Comparison of ENCODE assay signal across 8 cellular contexts in the genomic region with DNA sequence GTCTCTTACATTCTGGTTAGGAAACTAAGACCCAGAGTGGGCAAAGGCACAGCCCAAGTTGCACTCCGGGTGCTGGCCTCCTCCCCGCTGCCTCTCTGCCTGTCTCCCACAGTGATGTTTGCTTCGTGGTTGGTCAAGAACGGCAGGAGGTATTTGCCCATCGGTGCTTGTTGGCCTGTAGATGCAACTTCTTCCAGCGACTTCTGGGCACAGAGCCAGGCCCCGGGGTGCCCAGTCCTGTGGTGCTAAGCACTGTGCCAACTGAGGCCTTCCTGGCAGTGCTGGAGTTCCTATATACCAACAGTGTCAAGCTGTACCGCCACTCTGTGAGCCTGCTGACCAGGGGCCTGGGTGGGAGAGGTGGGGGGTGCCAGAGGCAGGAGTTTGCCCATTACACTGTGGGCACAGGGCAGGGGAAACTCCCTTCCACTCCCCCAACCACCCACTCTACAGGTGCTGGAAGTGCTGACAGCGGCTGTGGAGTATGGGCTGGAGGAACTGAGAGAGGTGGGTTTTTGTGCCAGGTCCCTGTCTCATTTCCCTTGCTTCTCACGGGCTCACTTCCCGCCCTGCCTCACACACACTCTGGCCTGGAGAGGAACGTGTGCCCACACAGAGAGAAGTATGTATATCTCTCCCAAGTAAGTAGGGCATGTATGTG. TPM values are rescaled to one million over a fixed set of nuclear protein-coding genes. Genes with fewer than 3 reads are reported as not detected.
DNase-seq lines count a peak whose midpoint lies in the region; ATAC-seq and TF ChIP-seq lines count a peak whose summit lies in the region.

No MANE protein-coding gene starts in this region.

- peaks cover 38% of the 10 kb centered on the region for H3K4me1 Mint-ChIP-seq in Calu3 (ENCODE audit: low read depth, unreplicated experiment)

- peak; percentile 55 for DNase-seq in Calu3
- no peak for DNase-seq in SK-N-MC (ENCODE audit: low read depth, low spot score)
- peak; percentile 64 for DNase-seq in choroid plexus epithelial cell (ENCODE audit: low read depth)
- DNase-seq in NCI-H510A treated with DMSO at 0.1 percent for 48 hours (lab: John Stamatoyannopoulos, UW): no peak
- no peak for DNase-seq in NCI-H1436 (lab: John Stamatoyannopoulos, UW)
- no peak for DNase-seq in NCI-H2171 treated with DMSO at 0.1 percent for 48 hours (lab: John Stamatoyannopoulos, UW)

- H3K27ac ChIP-seq in SK-N-MC (0 out of 2 replicates have a peak overlapping the region, but pooled peaks have one; percentile 12), muscle layer of colon (ENCODE audit: low read depth, low read length) (peak overlapping the region; percentile 99)

- H3K27me3 Mint-ChIP-seq in Calu3 (ENCODE audit: unreplicated experiment): no peaks in the 10 kb centered on the region

- peaks cover 47% of the 10 kb centered on the region for H3K4me1 ChIP-seq in muscle layer of colon (ENCODE audit: insufficient read depth, low read length)

- H3K4me3 Mint-ChIP-seq in Calu3 (ENCODE audit: low read depth, unreplicated experiment): no peak overlapping the region

- H3K9me3 Mint-ChIP-seq in Calu3 (ENCODE audit: low read depth, unreplicated experiment): no peaks in the 10 kb centered on the region

- no peaks in the 10 kb centered on the region for H3K27me3 ChIP-seq in muscle layer of colon (ENCODE audit: control insufficient read depth in 1 of 2, insufficient read depth in 2 of 2, low read length in 2 of 2)

- no peak for ATAC-seq in HG02870 (IDR thresholded peaks at IDR 0.05; ENCODE audit: unreplicated experiment)

- no peak for TF ChIP-seq CTCF in Calu3 (IDR thresholded peaks at IDR 0.05; ENCODE audit: unreplicated experiment)
- no peak for TF ChIP-seq CTCF in choroid plexus epithelial cell (conservative IDR thresholded peaks at IDR 0.05; ENCODE audit: low read depth, low read length)

- BruUV-seq in Calu3 (replicated peaks; lab: Mats Ljungman, UMichigan): no TSS peak

- CTCF ChIA-PET in Calu3 (lab: Charles Lee): no interaction called here

- H3K36me3 Mint-ChIP-seq in Calu3 (ENCODE audit: insufficient read depth, unreplicated experiment): peaks cover 48% of the 10 kb centered on the region

- intact Hi-C loops in Calu3 (cut with micrococcal nuclease; ENCODE audit: unreplicated experiment): no loop called here

- H3K36me3 ChIP-seq in SK-N-MC (ENCODE audit: insufficient read depth, low read length): no peaks in the 10 kb centered on the region
- H3K36me3 ChIP-seq in muscle layer of colon (ENCODE audit: insufficient read depth, low read length): peaks cover 6% of the 10 kb centered on the region

- peak overlapping the region; percentile 17 for H3K9ac ChIP-seq in SK-N-MC (ENCODE audit: insufficient read length)
- peak overlapping the region; percentile 14 for H3K9ac ChIP-seq in muscle layer of colon (ENCODE audit: low read length)

- peak overlapping the region; percentile 18 for H3K27ac Mint-ChIP-seq in Calu3 (ENCODE audit: unreplicated experiment)

- H3K9me3 ChIP-seq in SK-N-MC (ENCODE audit: low read depth, low read length) (no peaks in the 10 kb centered on the region), muscle layer of colon (ENCODE audit: low read length) (no peaks in the 10 kb centered on the region)

- no peak overlapping the region for H3K4me3 ChIP-seq in SK-N-MC
- peak overlapping the region; percentile 53 for H3K4me3 ChIP-seq in choroid plexus epithelial cell (ENCODE audit: low read depth, low read length)
- H3K4me3 ChIP-seq in muscle layer of colon (ENCODE audit: low read depth in 1 of 2, low read length in 2 of 2): peak overlapping the region in 1 of 2 donors; percentile 46

RNA-seq across cellular contexts. Expression of gene BTBD19, which starts 1.9 kb away (rescaled TPM):
- total RNA-seq in Calu3 (2022): 5.2 and 5.9 TPM in 2 replicates

RNA-seq across cellular contexts. Expression of gene DYNLT4, which starts 3.1 kb away (rescaled TPM):
- 0.66 and 0.69 TPM in 2 replicates for total RNA-seq in Calu3 (2022)

RNA-seq across cellular contexts. Expression of gene PLK3, which starts 10.1 kb away (rescaled TPM):
- 15.6 and 17.8 TPM in 2 replicates for total RNA-seq in Calu3 (2022)

RNA-seq across cellular contexts. Expression of gene BEST4, which starts 22.3 kb away (rescaled TPM):
- 0.40 TPM in 1 of 2 replicates, not detected in the other for total RNA-seq in Calu3 (2022)

RNA-seq across cellular contexts. Expression of gene PTCH2, which starts 32.8 kb away (rescaled TPM):
- total RNA-seq in Calu3 (2022): 0.76 and 0.78 TPM in 2 replicates

Comparison
In these comparisons a context has a peak if more than half of its experiments do, and no peak if none do; other contexts are left out.
1. DNase-seq: peak in Calu3 (single experiment) and choroid plexus epithelial cell (single experiment); none in SK-N-MC (single experiment), NCI-H510A treated with DMSO at 0.1 percent for 48 hours (single experiment), NCI-H1436 (single experiment) and NCI-H2171 treated with DMSO at 0.1 percent for 48 hours (single experiment).